In genomic region chr18:60812921-60813320, GRCh38 we compare ENCODE assay signal across 8 cellular contexts.
"Had no signal": no experiment of that assay in that cellular context is flagged by ENCODE, and none has a peak within 500 bp of the region (broad histone marks: within the 10 kb centered on the region; RNA-seq: fewer than 3 reads in every experiment).

No MANE protein-coding gene starts in this region.

- H3K27me3 Mint-ChIP-seq: IgD-negative memory B cell had no signal

- H3K36me3 Mint-ChIP-seq: IgD-negative memory B cell had no signal

- DNase-seq: GOT3, H7, HFFc6 had no signal

- H3K4me1 Mint-ChIP-seq: IgD-negative memory B cell had no signal

- H3K36me3 ChIP-seq: HAP-1 had no signal

- H3K27ac ChIP-seq: HL-60 had no signal

- H3K4me1 ChIP-seq: HAP-1 had no signal

- H3K4me3 ChIP-seq: HAP-1 had no signal

- H3K9me3 ChIP-seq: HAP-1 had no signal

- H3K4me3 Mint-ChIP-seq: HFFc6, IgD-negative memory B cell had no signal

- ATAC-seq: HCT116, HepG2 had no signal

- H3K27ac Mint-ChIP-seq: HFFc6 had no signal
